In genomic region chr3:157438371-157438735, GRCh38 we compare ENCODE assay signal across 8 cellular contexts. TPM values are rescaled to one million over a fixed set of nuclear protein-coding genes. Genes with fewer than 3 reads are reported as not detected.
A peak's percentile ranks its signal among the peaks of the same experiment; 100 is the strongest.
DNase-seq lines count a peak whose midpoint lies in the region; ATAC-seq and TF ChIP-seq lines count a peak whose summit lies in the region.

No MANE protein-coding gene starts in this region.

- intact Hi-C loops in breast epithelium (cut with DNase I; ENCODE audit: low total_unique reads) = no loop called here

- DNase-seq in ACHN (peak; percentile 4), breast epithelium (ENCODE audit: low spot score in 2 of 2) (no peak), lung microvascular endothelial cell (ENCODE audit: low read depth in 2 of 2) (peak; percentile 49 to 55), medulla oblongata (ENCODE audit: extremely low spot score) (no peak), DMS114 treated with DMSO at 0.1 percent for 48 hours (lab: John Stamatoyannopoulos, UW; ENCODE audit: unreplicated experiment) (no peak)

- H3K9me3 ChIP-seq in HUES64 (ENCODE audit: insufficient read depth, low read depth, low read length) (no peaks in the 10 kb centered on the region), breast epithelium (no peaks in the 10 kb centered on the region)

- ATAC-seq in HG02973 (IDR thresholded peaks at IDR 0.05; ENCODE audit: unreplicated experiment) = no peak
- ATAC-seq in HG03095 (IDR thresholded peaks at IDR 0.05; ENCODE audit: unreplicated experiment) = no peak

- H3K4me1 ChIP-seq in HUES64 (ENCODE audit: insufficient read depth, low read length) (peaks cover 4% of the 10 kb centered on the region; the same call in 1 of the 2 replicates), breast epithelium (peaks cover 0 to 6% of the 10 kb centered on the region in 2 donors)

- H3K27ac ChIP-seq in HUES64 (ENCODE audit: low read depth, low read length) (no peak overlapping the region; the same call in 1 of the 2 replicates), breast epithelium (no peak overlapping the region)

- TF ChIP-seq CTCF in breast epithelium (IDR thresholded peaks at IDR 0.05) = no peak

- WGBS in HUES64 = 2% methylated on average over 12 of the region's 12 CpGs

- H3K36me3 ChIP-seq in HUES64 (ENCODE audit: insufficient read depth, low read length) = no peaks in the 10 kb centered on the region
- no peaks in the 10 kb centered on the region for H3K36me3 ChIP-seq in breast epithelium

- in situ Hi-C loops in ACHN (cut with HindIII; ENCODE audit: low pct_ligation_motif_present, low pct_unique_long_range_greater_than_20kb, low sequenced_read_pairs) = no loop called here

- peaks cover 28% of the 10 kb centered on the region for H3K27me3 ChIP-seq in HUES64 (ENCODE audit: insufficient read depth, low read length)
- no peaks in the 10 kb centered on the region for H3K27me3 ChIP-seq in breast epithelium

- H3K9ac ChIP-seq in HUES64 (ENCODE audit: low read depth, low read length) = peak overlapping the region; percentile 72

- H3K4me3 ChIP-seq in HUES64 (ENCODE audit: low read length) (peak overlapping the region; percentile 79), breast epithelium (peak overlapping the region; percentile 57 to 82 (median 61))

- no peak for TF ChIP-seq POLR2A in breast epithelium (IDR thresholded peaks at IDR 0.05)

RNA-seq across cellular contexts. Expression of gene PTX3, which starts 1.7 kb away (rescaled TPM):
- polyA plus RNA-seq in HUES64 (2013, experiment 1 of 2) = 10.8 TPM
- 22.3 TPM for polyA plus RNA-seq in HUES64 (2013, experiment 2 of 2)
- 10 to 100 TPM; 10.1 to 94.1 (median 36.9) TPM for total RNA-seq in breast epithelium
- total RNA-seq in lung microvascular endothelial cell = 185 and 311 TPM in 2 replicates

Comparison
In these comparisons a context has a peak if more than half of its experiments do, and no peak if none do; other contexts are left out.
1. DNase-seq: peak in ACHN (single experiment) and lung microvascular endothelial cell (2 of 2); none in breast epithelium (0 of 2), medulla oblongata (single experiment) and DMS114 treated with DMSO at 0.1 percent for 48 hours (single experiment).